Comparison of ENCODE assay signal across 20 cellular contexts in the genomic region with DNA sequence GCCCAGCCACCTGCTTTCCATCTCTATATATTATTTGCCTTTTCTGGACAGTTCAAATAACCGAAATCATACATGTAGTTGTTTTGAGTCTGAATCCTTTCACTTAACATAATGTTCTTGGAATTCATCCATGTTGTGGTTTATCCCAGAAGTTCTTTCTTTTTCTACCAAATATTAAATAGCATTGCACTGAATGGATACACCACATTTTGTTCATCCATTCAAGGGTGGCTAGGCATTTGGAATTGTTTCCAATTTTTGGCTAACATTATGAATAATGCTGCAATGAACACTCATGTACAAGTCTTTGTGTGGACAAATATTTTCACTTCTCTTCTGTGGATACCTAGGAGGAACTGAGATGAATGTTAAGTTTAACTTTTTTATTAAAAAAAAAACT. TPM values are rescaled to one million over a fixed set of nuclear protein-coding genes. Genes with fewer than 3 reads are reported as not detected.
DNase-seq lines count a peak whose midpoint lies in the region; ATAC-seq and TF ChIP-seq lines count a peak whose summit lies in the region.
"Had no signal": no experiment of that assay in that cellular context is flagged by ENCODE, and none has a peak within 500 bp of the region (broad histone marks: within the 10 kb centered on the region; RNA-seq: fewer than 3 reads in every experiment).

No MANE protein-coding gene starts in this region.

- ATAC-seq in central memory CD8-positive, alpha-beta T cell (replicated peaks; ENCODE audit: extremely low read depth, poor library complexity, severe bottlenecking) = no peak
- ATAC-seq in upper lobe of left lung (ENCODE audit: low FRiP score in 2 of 2) = no peak
- ATAC-seq: HCT116, SK-N-SH treated with all-trans-retinoic acid at 6 μM for 48 hours had no signal

- H3K4me3 ChIP-seq in AG10803 (ENCODE audit: low read length) (no peak overlapping the region), fibroblast of villous mesenchyme (ENCODE audit: low read depth, low read length) (no peak overlapping the region), upper lobe of left lung (no peak overlapping the region)
- H3K4me3 ChIP-seq: Peyer's patch had no signal

- DNase-seq in AG10803 (ENCODE audit: low read depth) = peak; percentile 74
- DNase-seq in RPMI7951 (ENCODE audit: low read depth) = peak; percentile 11
- no peak for DNase-seq in central memory CD8-positive, alpha-beta T cell (ENCODE audit: low spot score in 2 of 2)
- DNase-seq in fibroblast of villous mesenchyme (ENCODE audit: low read depth) = peak; percentile 24
- no peak for DNase-seq in HPDE6-E6E7 (ENCODE audit: extremely low spot score)
- no peak for DNase-seq in upper lobe of left lung
- no peak for DNase-seq in glutamatergic neuron
- no peak for DNase-seq in stimulated activated CD4-positive, alpha-beta T cell treated with anti-CD3 and anti-CD28 coated beads, Interleukin-12 subunit alpha, Interleukin-12 subunit beta, amount 100 ng/mL, for 4 hours
- DNase-seq: 8988T, COR-L47, DMS153, NCI-H1048, NCI-H1694 treated with DMSO at 0.1 percent for 48 hours, NCI-H446, NCI-H774, Peyer's patch, SHP77 had no signal

- TF ChIP-seq EP300 in upper lobe of left lung (IDR thresholded peaks at IDR 0.05) = no peak

- H3K36me3 ChIP-seq in upper lobe of left lung = no peaks in the 10 kb centered on the region
- H3K36me3 ChIP-seq: Peyer's patch had no signal

- H3K4me1 Mint-ChIP-seq in central memory CD8-positive, alpha-beta T cell = peaks cover 46% of the 10 kb centered on the region
- no peaks in the 10 kb centered on the region for H3K4me1 Mint-ChIP-seq in glutamatergic neuron (ENCODE audit: low read depth, unreplicated experiment)

- H3K4me1 ChIP-seq in upper lobe of left lung = peaks cover 0 to 9% (median 2%) of the 10 kb centered on the region in 4 donors
- H3K4me1 ChIP-seq: Peyer's patch had no signal

- H3K4me3 Mint-ChIP-seq in central memory CD8-positive, alpha-beta T cell = no peak overlapping the region
- H3K4me3 Mint-ChIP-seq in glutamatergic neuron (ENCODE audit: unreplicated experiment) = no peak overlapping the region
- H3K4me3 Mint-ChIP-seq: CD14-positive monocyte had no signal

- TF ChIP-seq POLR2A in upper lobe of left lung (IDR thresholded peaks at IDR 0.05) = no peak

- H3K27ac ChIP-seq in upper lobe of left lung = no peak overlapping the region
- H3K27ac ChIP-seq: Peyer's patch had no signal

- H3K27me3 ChIP-seq in upper lobe of left lung = no peaks in the 10 kb centered on the region
- H3K27me3 ChIP-seq: Peyer's patch had no signal

- peaks cover 7% of the 10 kb centered on the region for H3K36me3 Mint-ChIP-seq in central memory CD8-positive, alpha-beta T cell (ENCODE audit: insufficient read depth)
- no peaks in the 10 kb centered on the region for H3K36me3 Mint-ChIP-seq in glutamatergic neuron (ENCODE audit: unreplicated experiment)

- WGBS in upper lobe of left lung, 2 donors = 91 to 100% methylated on average over 1 of the region's 1 CpG

- no peak for TF ChIP-seq CTCF in AG10803 (conservative IDR thresholded peaks at IDR 0.05; ENCODE audit: low read length)
- TF ChIP-seq CTCF in fibroblast of villous mesenchyme (IDR thresholded peaks at IDR 0.05; ENCODE audit: insufficient read depth, low read depth, low read length) = no peak
- no peak for TF ChIP-seq CTCF in upper lobe of left lung (IDR thresholded peaks at IDR 0.05)
- TF ChIP-seq CTCF in glutamatergic neuron (IDR thresholded peaks at IDR 0.05; ENCODE audit: partially characterized antibody, unreplicated experiment) = no peak

- no peaks in the 10 kb centered on the region for H3K9me3 Mint-ChIP-seq in central memory CD8-positive, alpha-beta T cell
- peaks cover 2% of the 10 kb centered on the region for H3K9me3 Mint-ChIP-seq in glutamatergic neuron (ENCODE audit: unreplicated experiment)

- H3K27ac Mint-ChIP-seq in central memory CD8-positive, alpha-beta T cell (ENCODE audit: low read depth) = peak overlapping the region; percentile 44
- H3K27ac Mint-ChIP-seq in glutamatergic neuron (ENCODE audit: unreplicated experiment) = no peak overlapping the region

- H3K9me3 ChIP-seq in upper lobe of left lung = no peaks in the 10 kb centered on the region
- H3K9me3 ChIP-seq: Peyer's patch had no signal

- H3K27me3 Mint-ChIP-seq in central memory CD8-positive, alpha-beta T cell = no peaks in the 10 kb centered on the region
- no peaks in the 10 kb centered on the region for H3K27me3 Mint-ChIP-seq in glutamatergic neuron (ENCODE audit: unreplicated experiment)

RNA-seq across cellular contexts. Expression of a gene that starts 18.0 kb away (rescaled TPM):
- 30.5 and 42.0 TPM in 2 replicates for total RNA-seq in RPMI7951 (2014; rRNA removed; shearing (Covaris generic))
- 36.7 and 53.5 TPM in 2 replicates for total RNA-seq in fibroblast of villous mesenchyme
- total RNA-seq in upper lobe of left lung = 100 to 1,000 TPM in 1 of 6 donors, 10 to 100 TPM in 5; 30.8 to 106 (median 74.1) TPM
- total RNA-seq in glutamatergic neuron (ENCODE audit: unreplicated experiment) = 4.3 TPM

Comparison
In these comparisons a context has a peak if more than half of its experiments do, and no peak if none do; other contexts are left out.
1. DNase-seq: peak in AG10803 (single experiment), RPMI7951 (single experiment) and fibroblast of villous mesenchyme (single experiment); none in central memory CD8-positive, alpha-beta T cell (0 of 2), HPDE6-E6E7 (single experiment), upper lobe of left lung (0 of 2), glutamatergic neuron (single experiment) and stimulated activated CD4-positive, alpha-beta T cell treated with anti-CD3 and anti-CD28 coated beads, Interleukin-12 subunit alpha, Interleukin-12 subunit beta, amount 100 ng/mL, for 4 hours (single experiment).